In the genomic region with DNA sequence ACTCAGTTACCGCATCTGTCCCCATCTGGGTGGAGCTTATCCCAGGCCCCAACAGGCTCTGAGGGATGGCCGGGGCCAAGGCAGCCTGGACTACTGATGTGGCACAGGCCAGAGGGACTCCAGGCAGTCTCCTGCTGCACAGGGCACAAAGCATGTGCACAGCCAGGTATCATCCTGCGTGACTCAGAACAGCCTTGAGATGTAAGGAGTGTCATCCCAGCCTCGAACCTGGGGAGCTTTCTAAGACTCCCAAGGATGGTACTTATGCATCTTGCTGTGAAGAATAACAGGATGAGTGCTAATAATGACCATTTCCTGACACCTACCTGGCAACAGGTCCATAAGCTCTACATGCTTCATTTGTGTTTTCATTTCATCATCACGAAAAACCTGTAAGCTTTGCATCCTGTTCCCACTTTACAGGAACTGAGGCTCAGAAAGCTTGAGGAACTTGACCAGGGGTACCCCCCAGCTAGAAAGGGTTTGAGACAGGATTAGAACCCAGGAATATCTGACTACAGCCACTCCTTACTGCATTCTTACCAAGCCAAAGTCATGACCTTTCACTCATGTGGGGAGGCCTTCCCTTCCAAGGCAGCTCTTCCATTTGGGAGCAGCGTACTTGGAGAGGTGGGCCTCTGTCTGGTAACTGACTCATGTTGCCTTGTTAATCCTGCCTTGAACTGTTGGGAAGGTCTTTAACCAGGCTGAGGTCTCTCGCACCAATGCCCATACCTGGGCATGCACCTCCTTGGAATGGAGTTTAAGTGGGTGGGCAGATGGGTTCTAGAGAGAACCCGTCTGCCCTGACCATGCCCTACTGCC, we compare ENCODE assay signal across 8 cellular contexts. TPM values are rescaled to one million over a fixed set of nuclear protein-coding genes. Genes with fewer than 3 reads are reported as not detected.
DNase-seq lines count a peak whose midpoint lies in the region; ATAC-seq, FAIRE-seq and TF ChIP-seq lines count a peak whose summit lies in the region.

No MANE protein-coding gene starts in this region.

- peaks cover 0 to 15% (median 8%) of the 10 kb centered on the region in 4 experiments; a peak in 5 of 7 replicates for H3K27me3 ChIP-seq in H1 (replicated peaks in 1 of 4; ENCODE audit: control insufficient read depth in 3 of 4, extremely low read depth in 1 of 4, insufficient read depth in 3 of 4, low read length in 3 of 4)
- no peaks in the 10 kb centered on the region for H3K27me3 ChIP-seq in osteoblast (ENCODE audit: insufficient read depth, low read length)
- H3K27me3 ChIP-seq in aorta (ENCODE audit: control insufficient read depth in 1 of 2, insufficient read depth in 2 of 2, low read length in 1 of 2): no peaks in the 10 kb centered on the region

- no peak for TF ChIP-seq CTCF in H1 (IDR thresholded peaks at IDR 0.05; ENCODE audit: control extremely low read depth in 1 of 3, insufficient read depth in 1 of 3, low read depth in 1 of 3, low read length in 3 of 3)
- no peak for TF ChIP-seq CTCF in osteoblast (IDR thresholded peaks at IDR 0.05; ENCODE audit: extremely low read depth, low read depth, low read length)

- H3K4me1 ChIP-seq in H1 (replicated peaks in 1 of 4; ENCODE audit: control insufficient read depth in 3 of 4, insufficient read depth in 4 of 4, low read length in 3 of 4) (peaks cover 0 to 7% (median 1%) of the 10 kb centered on the region in 4 experiments; a peak in 3 of 7 replicates), osteoblast (ENCODE audit: insufficient read depth, low read length) (no peaks in the 10 kb centered on the region), aorta (ENCODE audit: control insufficient read depth in 1 of 2, insufficient read depth in 2 of 2, low read length in 2 of 2) (no peaks in the 10 kb centered on the region)

- no peak overlapping the region for H2AFZ ChIP-seq in H1 (ENCODE audit: low read length)
- H2AFZ ChIP-seq in osteoblast (ENCODE audit: low read length): peak overlapping the region; percentile 51

- H3K9ac ChIP-seq in H1 (replicated peaks in 1 of 4; ENCODE audit: extremely low read depth in 1 of 4, low read depth in 3 of 4, low read length in 3 of 4): no peak overlapping the region

- no peak for TF ChIP-seq POLR2A in H1 (IDR thresholded peaks at IDR 0.05; ENCODE audit: control extremely low read depth in 1 of 2, low read depth in 2 of 2, low read length in 2 of 2)

- intact Hi-C loops in aorta (cut with DNase I): no loop called here

- H3K9me3 ChIP-seq in H1 (ENCODE audit: insufficient read depth in 2 of 2, low read depth in 1 of 2, low read length in 1 of 2): no peaks in the 10 kb centered on the region
- H3K9me3 ChIP-seq in osteoblast (ENCODE audit: low read depth, low read length): no peaks in the 10 kb centered on the region
- H3K9me3 ChIP-seq in aorta (ENCODE audit: control insufficient read depth, low read length): no peaks in the 10 kb centered on the region

- H3K14ac ChIP-seq in H1 (ENCODE audit: insufficient read length): no peak overlapping the region

- WGBS in H1 (ENCODE audit: extremely low coverage in 1 of 2, insufficient coverage in 1 of 2, insufficient read length in 1 of 2, insufficient replicate concordance in 2 of 2, low coverage in 1 of 2, low lambda C conversion rate in 2 of 2, missing lambda C conversion rate in 1 of 2), 2 experiments: 72% methylated on average over 8 of the region's 8 CpGs; no CpG with 5 or more reads in 1 of the 2 experiments
- 66 to 73% methylated on average over 8 of the region's 8 CpGs for WGBS in aorta, 2 donors

- H3K4me2 ChIP-seq in H1 (ENCODE audit: insufficient read depth in 1 of 2, low read depth in 2 of 2, low read length in 2 of 2) (peak overlapping the region; percentile 61 to 92), osteoblast (ENCODE audit: insufficient read depth, low read length) (peak overlapping the region; percentile 81)

- FAIRE-seq in H1 (lab: Jason Lieb, UNC): no peak

- no peak overlapping the region for H2BK20ac ChIP-seq in H1 (ENCODE audit: low read length)

- H3K56ac ChIP-seq in H1 (replicated peaks; ENCODE audit: insufficient read length, low read depth, low read length): no peak overlapping the region

- H3K23ac ChIP-seq in H1 (ENCODE audit: insufficient read length): no peak overlapping the region

- peak overlapping the region; percentile 59; the same call in 1 of the 2 replicates for H4K8ac ChIP-seq in H1 (ENCODE audit: extremely low read depth, insufficient read depth, low read length)

- H3K4me3 ChIP-seq in H1 (ENCODE audit: extremely low read depth in 1 of 4, insufficient read depth in 2 of 4, low read depth in 3 of 4, low read length in 4 of 4) (peak overlapping the region; percentile 12 to 87 (median 24); a peak in 4 of 8 replicates), osteoblast (ENCODE audit: insufficient read depth, low read length) (peak overlapping the region; percentile 77), aorta (ENCODE audit: low read length in 2 of 2) (no peak overlapping the region)

- H3K18ac ChIP-seq in H1 (ENCODE audit: extremely low read depth, low read length): no peak overlapping the region

- H4K20me1 ChIP-seq in H1 (replicated peaks in 1 of 2; ENCODE audit: control insufficient read depth in 1 of 2, insufficient read depth in 2 of 2, low read length in 2 of 2): peaks cover 3 to 7% of the 10 kb centered on the region in 2 experiments
- peaks cover 10% of the 10 kb centered on the region for H4K20me1 ChIP-seq in osteoblast (ENCODE audit: insufficient read depth, low read length)

- 0 out of 8 replicates have a peak, but pooled peaks cover 0 to 2% (median 0%) of the 10 kb centered on the region in 4 experiments for H3K36me3 ChIP-seq in H1 (ENCODE audit: control insufficient read depth in 2 of 4, insufficient read depth in 4 of 4, low read length in 3 of 4)
- no peaks in the 10 kb centered on the region for H3K36me3 ChIP-seq in osteoblast (ENCODE audit: insufficient read depth, low read length)
- no peaks in the 10 kb centered on the region for H3K36me3 ChIP-seq in aorta (ENCODE audit: control insufficient read depth in 1 of 2, insufficient read depth in 2 of 2, low read length in 1 of 2)

- ATAC-seq in GM21360 (IDR thresholded peaks at IDR 0.05; ENCODE audit: unreplicated experiment) (peak; percentile 6), aorta (ENCODE audit: low FRiP score) (no peak)

- TF ChIP-seq EP300 in H1 (IDR thresholded peaks at IDR 0.05; ENCODE audit: borderline replicate concordance in 1 of 2, low read depth in 2 of 2, low read length in 2 of 2): no peak

- H2AK5ac ChIP-seq in H1 (ENCODE audit: low read depth, low read length): peak overlapping the region; percentile 95; the same call in 1 of the 2 replicates

- peak overlapping the region; percentile 5; the same call in 1 of the 2 replicates for H2BK12ac ChIP-seq in H1 (ENCODE audit: low read depth, low read length)

- CTCF ChIA-PET in H1 (lab: Charles Lee; ENCODE audit: partially characterized antibody): interaction anchor here (0.7 to 4.3 kb wide), 8 partner anchors 11 to 76 kb away, joined by 3 to 18 read pairs (median 3); no protein-coding TSS in a partner anchor

- no peak overlapping the region for H2BK120ac ChIP-seq in H1 (replicated peaks; ENCODE audit: low read depth, low read length)

- peaks cover 7% of the 10 kb centered on the region; the same call in 1 of the 2 replicates for H3K23me2 ChIP-seq in H1 (ENCODE audit: low read depth, low read length)

- no peak overlapping the region for H2BK15ac ChIP-seq in H1 (ENCODE audit: low read length)

- POLR2A ChIA-PET in H1 (lab: Charles Lee; ENCODE audit: partially characterized antibody): interaction anchor here (0.7 to 15.2 kb wide), 15 partner anchors 8 to 162 kb away, joined by 3 to 263 read pairs (median 6); a partner anchor contains a TSS

- H2BK5ac ChIP-seq in H1 (ENCODE audit: low read depth, low read length): no peak overlapping the region

- TF ChIP-seq RAD21 in H1 (IDR thresholded peaks at IDR 0.05 in 1 of 2, conservative IDR thresholded peaks at IDR 0.05 in 1 of 2; ENCODE audit: low read depth in 2 of 2, low read length in 2 of 2): no peak

- H3K79me1 ChIP-seq in H1 (ENCODE audit: low read depth, low read length): no peaks in the 10 kb centered on the region; the same call in 1 of the 2 replicates

- H3K79me2 ChIP-seq in H1 (ENCODE audit: control insufficient read depth in 1 of 2, insufficient read depth in 2 of 2, low read length in 2 of 2): peaks cover 0 to 3% of the 10 kb centered on the region in 2 experiments; a peak in 1 of 4 replicates
- peaks cover 14% of the 10 kb centered on the region for H3K79me2 ChIP-seq in osteoblast (ENCODE audit: insufficient read depth, low read length)

- H3K27ac ChIP-seq in H1 (ENCODE audit: low read depth, low read length) (no peak overlapping the region), osteoblast (ENCODE audit: low read depth, low read length) (no peak overlapping the region), caudate nucleus (ENCODE audit: low read depth, low read length) (no peak overlapping the region), aorta (ENCODE audit: low read depth in 1 of 2, low read length in 2 of 2) (no peak overlapping the region)

- H4K91ac ChIP-seq in H1 (replicated peaks; ENCODE audit: insufficient read length, low read length): no peak overlapping the region

- no peak overlapping the region for H4K5ac ChIP-seq in H1 (ENCODE audit: insufficient read length, low read depth, low read length)

- peak; percentile 51 for DNase-seq in NCI-H460 (ENCODE audit: extremely low read depth, low read depth)
- no peak for DNase-seq in H1 (ENCODE audit: low read depth in 1 of 2, low spot score in 2 of 2)
- peak; percentile 69 for DNase-seq in osteoblast (ENCODE audit: insufficient read length, low spot score, missing footprints)
- no peak for DNase-seq in globus pallidus (ENCODE audit: low spot score)
- DNase-seq in caudate nucleus (lab: John Stamatoyannopoulos, UW): no peak
- DNase-seq in aorta: no peak
- DNase-seq in activated CD4-positive, CD25-positive, alpha-beta regulatory T cell (lab: John Stamatoyannopoulos, UW): no peak

- H3K4ac ChIP-seq in H1 (replicated peaks; ENCODE audit: insufficient read length, low read depth, low read length): no peak overlapping the region

RNA-seq across cellular contexts. Expression of a gene that starts 1.9 kb away (rescaled TPM):
- total RNA-seq in NCI-H460 (2014; rRNA removed; shearing (Covaris generic)): 433 and 534 TPM in 2 replicates
- 226 and 259 TPM in 2 replicates for polyA plus RNA-seq in NCI-H460 (2014; cell fraction: nucleus; rRNA removed)
- 9.0 and 10.1 TPM in 2 replicates for total RNA-seq in H1 (2021; fragmentation: NEBNext Ultra II Directional; extraction: Animal tissue kit (Norgen Biotek cat#: 25700))
- polyA plus RNA-seq in H1 (2011; rRNA removed): 17.1 and 30.0 TPM in 2 replicates
- 20.6 TPM for polyA plus RNA-seq in H1 (2011; cell fraction: cytosol; rRNA removed)
- 22.8 TPM for polyA plus RNA-seq in H1 (2011; cell fraction: nucleus; rRNA removed)
- 4.7 to 10.2 TPM (median 8.5 TPM) in 4 replicates for polyA plus RNA-seq in H1 (2012, experiment 1 of 2)
- 11.2 TPM for polyA plus RNA-seq in H1 (2012, experiment 2 of 2)
- 8.1 TPM for polyA plus RNA-seq in H1 (2013, experiment 1 of 2)
- polyA plus RNA-seq in H1 (2013, experiment 2 of 2): 8.1 TPM
- 10.1 and 14.9 TPM in 2 replicates for polyA minus RNA-seq in H1 (2011; rRNA and poly(A)+ RNA removed)
- 11.1 TPM for polyA minus RNA-seq in H1 (2011; cell fraction: cytosol; rRNA and poly(A)+ RNA removed)
- 7.7 TPM for polyA minus RNA-seq in H1 (2011; cell fraction: nucleus; rRNA and poly(A)+ RNA removed)
- 176 and 213 TPM in 2 replicates for total RNA-seq in osteoblast
- total RNA-seq in aorta: 1 to 10 TPM; 2.9 to 3.7 TPM
- 1 to 10 TPM; 2.0 to 3.1 TPM for polyA plus RNA-seq in aorta

RNA-seq across cellular contexts. Expression of a gene that starts 25.6 kb away (rescaled TPM):
- 211 and 227 TPM in 2 replicates for total RNA-seq in NCI-H460 (2014; rRNA removed; shearing (Covaris generic))
- polyA plus RNA-seq in NCI-H460 (2014; cell fraction: nucleus; rRNA removed): 224 and 242 TPM in 2 replicates
- 48.7 and 54.7 TPM in 2 replicates for total RNA-seq in H1 (2021; fragmentation: NEBNext Ultra II Directional; extraction: Animal tissue kit (Norgen Biotek cat#: 25700))
- 43.1 and 60.1 TPM in 2 replicates for polyA plus RNA-seq in H1 (2011; rRNA removed)
- 42.6 TPM for polyA plus RNA-seq in H1 (2011; cell fraction: cytosol; rRNA removed)
- polyA plus RNA-seq in H1 (2011; cell fraction: nucleus; rRNA removed): 121 TPM
- polyA plus RNA-seq in H1 (2012, experiment 1 of 2): 61.2 to 71.1 TPM (median 65.0 TPM) in 4 replicates
- polyA plus RNA-seq in H1 (2012, experiment 2 of 2): 49.7 TPM
- 42.6 TPM for polyA plus RNA-seq in H1 (2013, experiment 1 of 2)
- 41.0 TPM for polyA plus RNA-seq in H1 (2013, experiment 2 of 2)
- polyA minus RNA-seq in H1 (2011; rRNA and poly(A)+ RNA removed): 25.1 and 25.9 TPM in 2 replicates
- 20.8 TPM for polyA minus RNA-seq in H1 (2011; cell fraction: cytosol; rRNA and poly(A)+ RNA removed)
- polyA minus RNA-seq in H1 (2011; cell fraction: nucleus; rRNA and poly(A)+ RNA removed): 32.7 TPM
- 73.1 and 104 TPM in 2 replicates for total RNA-seq in osteoblast
- 10 to 100 TPM; 52.8 to 70.0 TPM for total RNA-seq in aorta
- 100 to 1,000 TPM in 1 of 2 donors, 10 to 100 TPM in 1; 64.1 to 118 TPM for polyA plus RNA-seq in aorta

RNA-seq across cellular contexts. Expression of a gene that starts 35.6 kb away (rescaled TPM):
- total RNA-seq in NCI-H460 (2014; rRNA removed; shearing (Covaris generic)): 16.3 and 26.4 TPM in 2 replicates
- 21.1 and 38.7 TPM in 2 replicates for polyA plus RNA-seq in NCI-H460 (2014; cell fraction: nucleus; rRNA removed)
- total RNA-seq in H1 (2021; fragmentation: NEBNext Ultra II Directional; extraction: Animal tissue kit (Norgen Biotek cat#: 25700)): 15.0 and 19.4 TPM in 2 replicates
- polyA plus RNA-seq in H1 (2011; rRNA removed) (33.3 and 41.9 TPM in 2 replicates), aorta (10 to 100 TPM; 12.0 to 40.6 TPM)
- polyA plus RNA-seq in H1 (2011; cell fraction: cytosol; rRNA removed): 25.4 TPM
- polyA plus RNA-seq in H1 (2011; cell fraction: nucleus; rRNA removed): 20.5 TPM
- polyA plus RNA-seq in H1 (2012, experiment 1 of 2): 17.4 to 24.3 TPM (median 23.5 TPM) in 4 replicates
- 23.4 TPM for polyA plus RNA-seq in H1 (2012, experiment 2 of 2)
- polyA plus RNA-seq in H1 (2013, experiment 1 of 2): 19.3 TPM
- polyA plus RNA-seq in H1 (2013, experiment 2 of 2): 21.8 TPM
- 11.8 and 15.0 TPM in 2 replicates for polyA minus RNA-seq in H1 (2011; rRNA and poly(A)+ RNA removed)
- polyA minus RNA-seq in H1 (2011; cell fraction: cytosol; rRNA and poly(A)+ RNA removed): 16.5 TPM
- 8.1 TPM for polyA minus RNA-seq in H1 (2011; cell fraction: nucleus; rRNA and poly(A)+ RNA removed)
- total RNA-seq in osteoblast (39.5 and 49.6 TPM in 2 replicates), aorta (10 to 100 TPM; 31.0 to 38.0 TPM)

RNA-seq across cellular contexts. Expression of a gene that starts 57.2 kb away (rescaled TPM):
- total RNA-seq in NCI-H460 (2014; rRNA removed; shearing (Covaris generic)): 11.0 and 11.1 TPM in 2 replicates
- polyA plus RNA-seq in NCI-H460 (2014; cell fraction: nucleus; rRNA removed): 10.2 and 20.4 TPM in 2 replicates
- 63.0 and 66.1 TPM in 2 replicates for total RNA-seq in H1 (2021; fragmentation: NEBNext Ultra II Directional; extraction: Animal tissue kit (Norgen Biotek cat#: 25700))
- polyA plus RNA-seq in H1 (2011; rRNA removed): 6.4 and 14.4 TPM in 2 replicates
- 9.3 TPM for polyA plus RNA-seq in H1 (2011; cell fraction: cytosol; rRNA removed)
- polyA plus RNA-seq in H1 (2011; cell fraction: nucleus; rRNA removed): 20.6 TPM
- polyA plus RNA-seq in H1 (2012, experiment 1 of 2): 28.3 to 39.1 TPM (median 34.8 TPM) in 4 replicates
- 27.6 TPM for polyA plus RNA-seq in H1 (2012, experiment 2 of 2)
- polyA plus RNA-seq in H1 (2013, experiment 1 of 2): 34.1 TPM
- polyA plus RNA-seq in H1 (2013, experiment 2 of 2): 34.4 TPM
- 2.9 and 6.2 TPM in 2 replicates for polyA minus RNA-seq in H1 (2011; rRNA and poly(A)+ RNA removed)
- 16.2 TPM for polyA minus RNA-seq in H1 (2011; cell fraction: cytosol; rRNA and poly(A)+ RNA removed)
- polyA minus RNA-seq in H1 (2011; cell fraction: nucleus; rRNA and poly(A)+ RNA removed): 11.5 TPM
- 6.2 and 6.9 TPM in 2 replicates for total RNA-seq in osteoblast
- total RNA-seq in aorta: 10 to 100 TPM in 1 of 2 donors, 1 to 10 TPM in 1; 6.1 to 12.5 TPM
- polyA plus RNA-seq in aorta: 1 to 10 TPM; 1.5 to 4.2 TPM

Comparison
In these comparisons a context has a peak if more than half of its experiments do, and no peak if none do; other contexts are left out.
1. DNase-seq: peak in NCI-H460 (single experiment) and osteoblast (single experiment); none in H1 (0 of 2), globus pallidus (single experiment), caudate nucleus (0 of 61), aorta (0 of 2) and activated CD4-positive, CD25-positive, alpha-beta regulatory T cell (0 of 4).
2. H3K4me3 ChIP-seq: peak in H1 (4 of 4) and osteoblast (single experiment); none in aorta (0 of 2).
3. RNA of a gene that starts 1.9 kb away (total RNA-seq): 433 to 534 TPM in NCI-H460 and 176 to 213 TPM in osteoblast; 9.0 to 10.1 TPM in H1 and 2.9 to 3.7 TPM in aorta; every median in the first group is over 10 times any median in the second.